18 cellular contexts compared by ENCODE assay signal in the genomic region with DNA sequence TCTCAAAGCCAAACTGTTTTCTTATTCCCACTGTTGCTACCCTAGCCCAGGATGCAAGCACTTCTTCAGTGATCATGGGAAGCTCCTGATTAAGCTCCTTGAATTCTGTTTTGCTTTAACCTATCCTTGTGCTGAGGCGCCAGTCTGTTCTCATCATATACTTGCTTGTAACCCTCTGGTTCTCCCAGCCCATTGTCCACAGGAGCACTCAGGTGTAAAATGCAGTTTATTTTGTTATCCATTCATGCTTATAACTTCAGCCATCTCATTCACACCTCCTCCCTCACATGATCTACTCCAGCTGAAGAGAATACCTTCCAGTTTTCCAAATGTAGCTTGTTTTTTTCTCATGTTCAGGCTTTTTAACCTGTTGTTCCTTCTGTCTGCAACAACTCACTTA.
DNase-seq lines count a peak whose midpoint lies in the region; ATAC-seq and TF ChIP-seq lines count a peak whose summit lies in the region.
"Had no signal": no experiment of that assay in that cellular context is flagged by ENCODE, and none has a peak within 500 bp of the region (broad histone marks: within the 10 kb centered on the region; RNA-seq: fewer than 3 reads in every experiment).

No MANE protein-coding gene starts in this region.

- peaks cover 0 to 5% of the 10 kb centered on the region in 2 donors for H3K27me3 Mint-ChIP-seq in T-cell
- H3K27me3 Mint-ChIP-seq: CD4-positive, alpha-beta memory T cell had no signal

- peaks cover 19 to 48% of the 10 kb centered on the region in 2 donors for H3K4me1 ChIP-seq in thyroid gland
- H3K4me1 ChIP-seq: A549 had no signal

- no peak overlapping the region for H3K4me3 ChIP-seq in thyroid gland (replicated peaks in 1 of 3)
- H3K4me3 ChIP-seq: A549, GM23338 had no signal

- no peak for TF ChIP-seq POLR2A in thyroid gland (IDR thresholded peaks at IDR 0.05)

- no peak overlapping the region for H3K4me3 Mint-ChIP-seq in T-cell
- H3K4me3 Mint-ChIP-seq: CD4-positive, alpha-beta memory T cell; GM23338; H9 had no signal

- WGBS in thyroid gland, 2 donors: 39 to 59% methylated on average over 1 of the region's 1 CpG

- no peak overlapping the region for H3K27ac Mint-ChIP-seq in T-cell
- H3K27ac Mint-ChIP-seq: CD4-positive, alpha-beta memory T cell; GM23338; H9 had no signal

- H3K9me3 Mint-ChIP-seq in T-cell: peaks cover 0 to 5% (median 4%) of the 10 kb centered on the region in 3 donors
- H3K9me3 Mint-ChIP-seq: GM23338, H9 had no signal

- no peaks in the 10 kb centered on the region for H3K27me3 ChIP-seq in thyroid gland

- H3K36me3 Mint-ChIP-seq in T-cell: no peaks in the 10 kb centered on the region
- H3K36me3 Mint-ChIP-seq: CD4-positive, alpha-beta memory T cell had no signal

- no peak for ATAC-seq in T-cell (replicated peaks in 1 of 4)
- ATAC-seq: A549, GM23338, HCT116 had no signal

- intact Hi-C loops in thyroid gland (cut with DNase I): no loop called here

- H3K36me3 ChIP-seq in thyroid gland: no peaks in the 10 kb centered on the region

- CTCF ChIA-PET in T-cell (lab: Charles Lee): no interaction called here

- peak overlapping the region; percentile 28 to 66 (median 50) for H3K27ac ChIP-seq in thyroid gland
- H3K27ac ChIP-seq: A549 had no signal

- H3K4me1 Mint-ChIP-seq in T-cell: no peaks in the 10 kb centered on the region
- H3K4me1 Mint-ChIP-seq: CD4-positive, alpha-beta memory T cell had no signal

- POLR2A ChIA-PET in T-cell (lab: Charles Lee): no interaction called here

- peak; percentile 14 for DNase-seq in NCI-H2171 treated with DMSO at 0.1 percent for 48 hours (lab: John Stamatoyannopoulos, UW)
- no peak for DNase-seq in NCI-H2171 (lab: John Stamatoyannopoulos, UW)
- DNase-seq in NCI-H69 (lab: John Stamatoyannopoulos, UW): peak; percentile 31
- peak; percentile 62 for DNase-seq in left kidney (ENCODE audit: low read depth, low spot score)
- peak; percentile 46 to 52 for DNase-seq in thyroid gland
- DNase-seq in T-cell: no peak
- DNase-seq in pons (ENCODE audit: low spot score): no peak
- DNase-seq: 8988T; ACHN; C1 segment of cervical spinal cord; CD4-positive, alpha-beta memory T cell; COR-L47; DMS153; DND-41; H9 had no signal

- TF ChIP-seq CTCF in thyroid gland (IDR thresholded peaks at IDR 0.05): no peak

- no peaks in the 10 kb centered on the region for H3K9me3 ChIP-seq in thyroid gland
- H3K9me3 ChIP-seq: A549 had no signal

Comparison
In these comparisons a context has a peak if more than half of its experiments do, and no peak if none do; other contexts are left out.
1. DNase-seq: peak in NCI-H2171 treated with DMSO at 0.1 percent for 48 hours (single experiment), NCI-H69 (single experiment), left kidney (single experiment) and thyroid gland (2 of 2); none in NCI-H2171 (single experiment), T-cell (0 of 34) and pons (single experiment).